Comparison of ENCODE assay signal across 22 cellular contexts in genomic region chr22:37388538-37388937, GRCh38.
"Had no signal": no experiment of that assay in that cellular context is flagged by ENCODE, and none has a peak within 500 bp of the region (broad histone marks: within the 10 kb centered on the region; RNA-seq: fewer than 3 reads in every experiment).

No MANE protein-coding gene starts in this region.

- DNase-seq: Karpas-422, KG1, MG63, NCI-H1092, NCI-H1105 treated with DMSO at 0.1 percent for 48 hours, NCI-H1417 treated with DMSO at 0.1 percent for 48 hours, NCI-H146, NCI-H1694 treated with DMSO at 0.1 percent for 48 hours, NCI-H2029, NCI-H2081 treated with DMSO at 0.1 percent for 48 hours, NCI-H2171, NCI-H226, NCI-H446, NCI-H510A, NCI-H524 treated with DMSO at 0.1 percent for 48 hours, NCI-H69, NCI-H774, PC-3, SHP77, SK-N-SH, SW 1271 had no signal

- H3K4me3 ChIP-seq: MG63 had no signal

- H3K27me3 ChIP-seq: MG63 had no signal

- H3K27ac ChIP-seq: RWPE1 had no signal

- H3K36me3 ChIP-seq: MG63 had no signal

- H3K4me2 ChIP-seq: SK-N-SH had no signal

- H3K9ac ChIP-seq: SK-N-SH had no signal

- H3K9me3 ChIP-seq: MG63, SK-N-SH had no signal
